8 cellular contexts compared by ENCODE assay signal in the genomic region with DNA sequence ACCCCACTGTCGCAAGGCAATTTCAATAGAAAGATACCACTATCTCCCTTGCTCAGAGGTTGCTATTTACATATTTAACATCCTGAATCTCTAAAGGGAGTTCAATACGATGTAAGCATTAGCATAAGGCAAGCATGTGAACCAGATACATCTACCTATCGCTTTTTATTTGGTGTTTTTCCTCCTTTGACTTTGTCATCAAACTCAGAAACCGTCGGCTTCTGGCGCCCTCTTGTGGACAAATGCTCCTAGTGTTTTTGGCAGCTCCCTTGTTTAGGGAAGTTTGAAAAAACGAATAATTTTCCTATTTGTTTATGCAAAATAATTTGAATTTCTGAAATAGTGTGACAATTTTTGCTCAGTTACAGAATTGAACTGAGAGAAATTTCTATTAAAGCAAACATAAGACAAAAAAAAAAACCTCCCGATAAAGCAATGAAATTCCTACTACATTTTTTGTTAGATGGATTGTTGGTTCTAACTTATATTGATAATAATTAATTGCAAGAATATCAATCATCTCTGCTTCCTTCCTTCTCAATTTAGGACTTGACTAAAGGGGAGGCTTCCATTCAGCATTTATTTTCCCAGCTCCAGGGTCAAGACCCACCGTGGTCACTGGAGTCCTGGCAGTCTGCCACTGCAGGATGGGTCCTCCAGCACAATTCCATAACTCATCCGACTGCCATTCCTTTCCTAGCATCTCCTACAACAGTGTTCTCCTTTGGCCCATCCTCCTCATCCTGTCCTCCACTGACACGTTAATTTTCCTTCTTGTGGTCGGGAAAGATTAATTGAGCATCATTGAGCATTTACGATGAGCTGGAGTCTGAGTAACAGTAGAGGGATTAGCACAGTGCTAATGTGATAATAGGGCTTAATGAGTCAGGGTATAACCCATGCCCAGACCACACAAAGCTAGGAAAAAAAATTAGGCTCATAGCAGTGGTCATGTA.
DNase-seq lines count a peak whose midpoint lies in the region; ATAC-seq and TF ChIP-seq lines count a peak whose summit lies in the region.

No MANE protein-coding gene starts in this region.

- intact Hi-C loops in left cardiac atrium (cut with DNase I) = no loop called here

- H3K4me3 ChIP-seq in retinal pigment epithelial cell (ENCODE audit: low read length) = no peak overlapping the region

- DNase-seq in GM04504 (ENCODE audit: low read depth) (peak; percentile 38), HCEC 1CT (peak; percentile 61), NCI-H1048 (lab: John Stamatoyannopoulos, UW) (peak; percentile 86), T follicular helper cell (ENCODE audit: low read depth) (peak; percentile 84), amniotic epithelial cell (ENCODE audit: low read depth) (peak; percentile 54), left cardiac atrium (peak; percentile 75), retinal pigment epithelial cell (ENCODE audit: low read depth) (peak; percentile 85)

- peak; percentile 92 for TF ChIP-seq CTCF in retinal pigment epithelial cell (conservative IDR thresholded peaks at IDR 0.05; ENCODE audit: low read depth, low read length)

- peak in 1 of 2 donors; percentile 30 for ATAC-seq in left cardiac atrium
- no peak for ATAC-seq in HG02884 (IDR thresholded peaks at IDR 0.05; ENCODE audit: unreplicated experiment)
